ENCODE assay signal across 9 cellular contexts in genomic region chr6:44133003-44133931, GRCh38. TPM values are rescaled to one million over a fixed set of nuclear protein-coding genes. Genes with fewer than 3 reads are reported as not detected.
DNase-seq lines count a peak whose midpoint lies in the region; ATAC-seq and TF ChIP-seq lines count a peak whose summit lies in the region.
"Had no signal": no experiment of that assay in that cellular context is flagged by ENCODE, and none has a peak within 500 bp of the region (broad histone marks: within the 10 kb centered on the region; RNA-seq: fewer than 3 reads in every experiment).

No MANE protein-coding gene starts in this region.

- no peak overlapping the region for H3K4me3 Mint-ChIP-seq in activated naive CD8-positive, alpha-beta T cell treated with anti-CD3 and anti-CD28 coated beads, Interleukin-2, amount 10 ng/mL, durations not matched to agents 7 days and 5 days
- H3K4me3 Mint-ChIP-seq in activated naive CD8-positive, alpha-beta T cell treated with anti-CD3 and anti-CD28 coated beads, Interleukin-2, amount 50 U/mL, for 24 hours: no peak overlapping the region

- H3K27me3 Mint-ChIP-seq in activated naive CD8-positive, alpha-beta T cell treated with anti-CD3 and anti-CD28 coated beads, Interleukin-2, amount 10 ng/mL, durations not matched to agents 7 days and 5 days: peaks cover 2% of the 10 kb centered on the region
- H3K27me3 Mint-ChIP-seq in activated naive CD8-positive, alpha-beta T cell treated with anti-CD3 and anti-CD28 coated beads, Interleukin-2, amount 50 U/mL, for 24 hours: no peaks in the 10 kb centered on the region

- H3K4me3 ChIP-seq in RWPE2 (ENCODE audit: severe bottlenecking) (no peak overlapping the region), neuronal stem cell (ENCODE audit: low read length in 2 of 2) (peak overlapping the region; percentile 19 to 40)

- H3K4ac ChIP-seq in neuronal stem cell (ENCODE audit: low read length): no peak overlapping the region

- peaks cover 8% of the 10 kb centered on the region for H3K79me1 ChIP-seq in neuronal stem cell (ENCODE audit: low read depth, low read length)

- H3K9me3 Mint-ChIP-seq in activated naive CD8-positive, alpha-beta T cell treated with anti-CD3 and anti-CD28 coated beads, Interleukin-2, amount 10 ng/mL, durations not matched to agents 7 days and 5 days: no peaks in the 10 kb centered on the region
- no peaks in the 10 kb centered on the region for H3K9me3 Mint-ChIP-seq in activated naive CD8-positive, alpha-beta T cell treated with anti-CD3 and anti-CD28 coated beads, Interleukin-2, amount 50 U/mL, for 24 hours

- peak overlapping the region; percentile 27 for H3K23ac ChIP-seq in neuronal stem cell (ENCODE audit: low read depth, low read length, poor library complexity)

- H3K36me3 ChIP-seq in RWPE2 (ENCODE audit: low read depth) (peaks cover 22% of the 10 kb centered on the region), neuronal stem cell (replicated peaks in 1 of 2; ENCODE audit: control insufficient read depth in 2 of 2, insufficient read depth in 2 of 2, low read length in 2 of 2) (peaks cover 2 to 12% of the 10 kb centered on the region in 2 donors)

- no CpG with 5 or more reads among the region's 9 CpGs for WGBS in neuronal stem cell (ENCODE audit: extremely low coverage in 2 of 2, insufficient read length in 2 of 2, insufficient replicate concordance in 1 of 2), 2 donors

- POLR2A ChIA-PET in activated naive CD8-positive, alpha-beta T cell treated with anti-CD3 and anti-CD28 coated beads, Interleukin-2, amount 10 ng/mL, durations not matched to agents 7 days and 5 days (lab: Charles Lee): interaction anchor here (1.0 kb wide), 1 partner anchor 10 kb away, joined by 3 read pairs; no protein-coding TSS in a partner anchor

- no peak for DNase-seq in activated naive CD8-positive, alpha-beta T cell treated with anti-CD3 and anti-CD28 coated beads, Interleukin-2, amount 10 ng/mL, durations not matched to agents 7 days and 5 days
- no peak for DNase-seq in activated naive CD8-positive, alpha-beta T cell treated with anti-CD3 and anti-CD28 coated beads, Interleukin-2, amount 50 U/mL, for 24 hours
- no peak for DNase-seq in RWPE2 (ENCODE audit: low spot score)
- peak; percentile 52 for DNase-seq in fibroblast of peridontal ligament (ENCODE audit: extremely low read depth)
- peak; percentile 37 for DNase-seq in neuronal stem cell (ENCODE audit: low spot score)
- no peak for DNase-seq in KBM-7
- DNase-seq in NK-92 (lab: John Stamatoyannopoulos, UW; ENCODE audit: unreplicated experiment): no peak

- H3K4me1 ChIP-seq in RWPE2 (ENCODE audit: insufficient read depth, poor library complexity, severe bottlenecking) (peaks cover 7% of the 10 kb centered on the region), neuronal stem cell (ENCODE audit: control insufficient read depth in 2 of 2, insufficient read depth in 1 of 2, low read depth in 1 of 2, low read length in 2 of 2) (peaks cover 14 to 32% of the 10 kb centered on the region in 2 donors)

- H3K4me1 Mint-ChIP-seq in activated naive CD8-positive, alpha-beta T cell treated with anti-CD3 and anti-CD28 coated beads, Interleukin-2, amount 10 ng/mL, durations not matched to agents 7 days and 5 days: peaks cover 17% of the 10 kb centered on the region
- peaks cover 8% of the 10 kb centered on the region for H3K4me1 Mint-ChIP-seq in activated naive CD8-positive, alpha-beta T cell treated with anti-CD3 and anti-CD28 coated beads, Interleukin-2, amount 50 U/mL, for 24 hours

- H3K27ac ChIP-seq in RWPE2 (ENCODE audit: poor library complexity, severe bottlenecking) (peak overlapping the region; percentile 1), neuronal stem cell (replicated peaks; ENCODE audit: low read length) (peak overlapping the region; percentile 40)

- H3K27ac Mint-ChIP-seq in activated naive CD8-positive, alpha-beta T cell treated with anti-CD3 and anti-CD28 coated beads, Interleukin-2, amount 10 ng/mL, durations not matched to agents 7 days and 5 days: no peak overlapping the region
- H3K27ac Mint-ChIP-seq in activated naive CD8-positive, alpha-beta T cell treated with anti-CD3 and anti-CD28 coated beads, Interleukin-2, amount 50 U/mL, for 24 hours: no peak overlapping the region

- in situ Hi-C loops in KBM-7 (cut with MboI; ENCODE audit: low pct_unique_long_range_greater_than_20kb, low sequenced_read_pairs): no loop called here

- H4K8ac ChIP-seq in neuronal stem cell (ENCODE audit: low read depth, low read length): no peak overlapping the region

- H3K27me3 ChIP-seq in RWPE2 (ENCODE audit: insufficient read depth, poor library complexity, severe bottlenecking) (no peaks in the 10 kb centered on the region), neuronal stem cell (ENCODE audit: control insufficient read depth in 3 of 3, insufficient read depth in 3 of 3, low read depth in 1 of 3, low read length in 3 of 3) (no peaks in the 10 kb centered on the region)

- H3K4me2 ChIP-seq in neuronal stem cell (ENCODE audit: insufficient read depth, low read length, poor library complexity, severe bottlenecking): peak overlapping the region; percentile 36

- H2AK5ac ChIP-seq in neuronal stem cell (ENCODE audit: low read depth, low read length): no peak overlapping the region

- no peak overlapping the region for H2BK15ac ChIP-seq in neuronal stem cell (ENCODE audit: low read length)

- no peak overlapping the region for H3K9ac ChIP-seq in neuronal stem cell (ENCODE audit: low read depth, low read length, poor library complexity)

- no peak overlapping the region for H2BK5ac ChIP-seq in neuronal stem cell (ENCODE audit: low read length)

- no peak for TF ChIP-seq CTCF in RWPE2 (IDR thresholded peaks at IDR 0.05; ENCODE audit: poor library complexity, severe bottlenecking)

- H3K36me3 Mint-ChIP-seq in activated naive CD8-positive, alpha-beta T cell treated with anti-CD3 and anti-CD28 coated beads, Interleukin-2, amount 10 ng/mL, durations not matched to agents 7 days and 5 days: no peaks in the 10 kb centered on the region
- H3K36me3 Mint-ChIP-seq in activated naive CD8-positive, alpha-beta T cell treated with anti-CD3 and anti-CD28 coated beads, Interleukin-2, amount 50 U/mL, for 24 hours (ENCODE audit: low read depth): peaks cover 9% of the 10 kb centered on the region

- H2BK12ac ChIP-seq in neuronal stem cell (ENCODE audit: low read length): no peak overlapping the region

- no peak overlapping the region for H4K91ac ChIP-seq in neuronal stem cell (ENCODE audit: low read depth, low read length, poor library complexity)

- peak overlapping the region; percentile 88 for H2AFZ ChIP-seq in neuronal stem cell (ENCODE audit: low read length)

- H3K18ac ChIP-seq in neuronal stem cell (ENCODE audit: low read length): peak overlapping the region; percentile 90

- ATAC-seq in activated naive CD8-positive, alpha-beta T cell treated with anti-CD3 and anti-CD28 coated beads, Interleukin-2, amount 10 ng/mL, durations not matched to agents 7 days and 5 days (ENCODE audit: low read depth): peak; percentile 27
- ATAC-seq in activated naive CD8-positive, alpha-beta T cell treated with anti-CD3 and anti-CD28 coated beads, Interleukin-2, amount 50 U/mL, for 24 hours: no peak
- ATAC-seq in RWPE2 (ENCODE audit: low read depth): peak; percentile 88
- no peak for ATAC-seq in GM18867 (IDR thresholded peaks at IDR 0.05; ENCODE audit: unreplicated experiment)

- no peaks in the 10 kb centered on the region for H3K9me3 ChIP-seq in RWPE2 (ENCODE audit: severe bottlenecking)
- peaks cover 0 to 2% of the 10 kb centered on the region in 2 donors for H3K9me3 ChIP-seq in neuronal stem cell (replicated peaks in 1 of 2; ENCODE audit: control insufficient read depth in 2 of 2, insufficient read depth in 1 of 2, low read depth in 1 of 2, low read length in 2 of 2)

- H2BK120ac ChIP-seq in neuronal stem cell (ENCODE audit: low read depth, low read length): no peak overlapping the region

- H3K14ac ChIP-seq in neuronal stem cell (ENCODE audit: low read length): no peak overlapping the region

RNA-seq across cellular contexts. Expression of gene TMEM63B, which starts 5.9 kb away (rescaled TPM):
- 10 to 100 TPM; 20.8 to 21.8 TPM for total RNA-seq in activated naive CD8-positive, alpha-beta T cell treated with anti-CD3 and anti-CD28 coated beads, Interleukin-2, amount 10 ng/mL, durations not matched to agents 7 days and 5 days
- 28.8 TPM for polyA plus RNA-seq in neuronal stem cell (2013, experiment 1 of 2)
- 27.4 TPM for polyA plus RNA-seq in neuronal stem cell (2013, experiment 2 of 2)

RNA-seq across cellular contexts. Expression of gene MRPL14, which starts 6.0 kb away (rescaled TPM):
- total RNA-seq in activated naive CD8-positive, alpha-beta T cell treated with anti-CD3 and anti-CD28 coated beads, Interleukin-2, amount 10 ng/mL, durations not matched to agents 7 days and 5 days: 10 to 100 TPM; 44.1 to 51.6 TPM
- polyA plus RNA-seq in neuronal stem cell (2013, experiment 1 of 2): 64.6 TPM
- polyA plus RNA-seq in neuronal stem cell (2013, experiment 2 of 2): 66.2 TPM

RNA-seq across cellular contexts. Expression of gene CAPN11, which starts 25.4 kb away (rescaled TPM):
- not detected for total RNA-seq in activated naive CD8-positive, alpha-beta T cell treated with anti-CD3 and anti-CD28 coated beads, Interleukin-2, amount 10 ng/mL, durations not matched to agents 7 days and 5 days
- polyA plus RNA-seq in neuronal stem cell (2013, experiment 1 of 2): 0.17 TPM
- 0.14 TPM for polyA plus RNA-seq in neuronal stem cell (2013, experiment 2 of 2)
- total RNA-seq: activated CD8-positive, alpha-beta memory T cell treated with anti-CD3 and anti-CD28 coated beads for 36 hours had no signal

Comparison
In these comparisons a context has a peak if more than half of its experiments do, and no peak if none do; other contexts are left out.
1. ATAC-seq: peak in activated naive CD8-positive, alpha-beta T cell treated with anti-CD3 and anti-CD28 coated beads, Interleukin-2, amount 10 ng/mL, durations not matched to agents 7 days and 5 days (single experiment) and RWPE2 (single experiment); none in activated naive CD8-positive, alpha-beta T cell treated with anti-CD3 and anti-CD28 coated beads, Interleukin-2, amount 50 U/mL, for 24 hours (single experiment) and GM18867 (single experiment).
2. DNase-seq: peak in fibroblast of peridontal ligament (single experiment) and neuronal stem cell (single experiment); none in activated naive CD8-positive, alpha-beta T cell treated with anti-CD3 and anti-CD28 coated beads, Interleukin-2, amount 10 ng/mL, durations not matched to agents 7 days and 5 days (single experiment), activated naive CD8-positive, alpha-beta T cell treated with anti-CD3 and anti-CD28 coated beads, Interleukin-2, amount 50 U/mL, for 24 hours (single experiment), RWPE2 (single experiment), KBM-7 (single experiment) and NK-92 (single experiment).